Comparison of ENCODE assay signal across 11 cellular contexts in the genomic region with DNA sequence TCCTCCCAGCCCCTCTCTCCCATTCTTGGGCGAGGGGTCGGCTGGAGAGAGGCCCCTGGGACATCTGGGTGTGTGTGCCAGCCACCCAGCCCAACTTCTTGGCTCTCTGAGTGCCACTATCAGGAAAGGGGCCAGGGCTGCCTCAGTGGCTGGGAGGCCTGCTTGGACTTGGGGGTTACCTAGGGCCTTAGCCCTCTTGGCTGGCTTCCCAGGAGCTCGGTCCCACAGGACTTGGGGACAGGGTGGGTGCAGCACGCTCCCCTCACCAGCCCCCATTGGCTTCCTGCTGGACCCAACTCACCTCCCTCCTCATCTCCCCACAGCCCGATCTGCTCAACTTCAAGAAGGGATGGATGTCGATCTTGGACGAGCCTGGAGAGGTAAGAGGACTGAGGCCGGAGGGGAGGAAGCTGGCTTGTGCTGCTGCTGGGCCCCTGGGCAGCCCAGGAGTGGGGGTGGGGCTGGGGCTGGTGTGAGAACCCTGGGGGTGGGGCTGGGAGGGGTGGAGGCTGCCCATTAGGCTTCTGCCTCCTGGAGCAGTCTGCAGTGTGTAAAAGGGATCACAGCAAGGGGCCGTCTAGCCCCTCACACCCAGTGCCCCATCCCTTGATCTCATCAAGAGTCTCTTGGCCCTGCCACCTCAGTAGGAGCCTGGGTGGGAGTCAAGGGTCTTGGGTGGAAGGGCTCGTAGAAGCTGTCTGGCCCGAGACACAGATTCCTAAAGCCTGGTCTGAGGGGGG. TPM values are rescaled to one million over a fixed set of nuclear protein-coding genes. Genes with fewer than 3 reads are reported as not detected.
DNase-seq lines count a peak whose midpoint lies in the region; ATAC-seq, FAIRE-seq and TF ChIP-seq lines count a peak whose summit lies in the region.
"Had no signal": no experiment of that assay in that cellular context is flagged by ENCODE, and none has a peak within 500 bp of the region (broad histone marks: within the 10 kb centered on the region; RNA-seq: fewer than 3 reads in every experiment).

No MANE protein-coding gene starts in this region.

- dilution Hi-C loops in keratinocyte (cut with MboI; ENCODE audit: extremely low pct_ligation_motif_present, low sequenced_read_pairs) = no loop called here

- H3K9me1 ChIP-seq in keratinocyte (ENCODE audit: control insufficient read depth, extremely low read depth, insufficient read depth, low read length) = peaks cover 5% of the 10 kb centered on the region

- no peak overlapping the region for H2AFZ ChIP-seq in keratinocyte (ENCODE audit: control insufficient read depth, low read length)

- peaks cover 49 to 98% (median 83%) of the 10 kb centered on the region in 11 experiments for H4K20me1 ChIP-seq in BLaER1 treated with 17β-estradiol and CSF1 and Interleukin-3, amounts not matched to agents 10 nM and 100 nM
- H4K20me1 ChIP-seq in keratinocyte (ENCODE audit: control insufficient read depth, extremely low read depth, insufficient read depth, low read length) = no peaks in the 10 kb centered on the region

- H3K4me2 ChIP-seq in BLaER1 treated with 17β-estradiol and CSF1 and Interleukin-3, amounts not matched to agents 10 nM and 100 nM = peak overlapping the region; percentile 61 to 99 (median 92)
- no peak overlapping the region for H3K4me2 ChIP-seq in keratinocyte (ENCODE audit: control insufficient read depth, extremely low read depth, insufficient read depth, low read depth, low read length)

- FAIRE-seq in keratinocyte (lab: Jason Lieb, UNC) = peak; percentile 13
- FAIRE-seq: GM19239 had no signal

- H3K4me3 ChIP-seq in BLaER1 treated with 17β-estradiol and CSF1 and Interleukin-3, amounts not matched to agents 10 nM and 100 nM = no peak overlapping the region
- no peak overlapping the region for H3K4me3 ChIP-seq in body of pancreas
- no peak overlapping the region for H3K4me3 ChIP-seq in keratinocyte (ENCODE audit: control insufficient read depth in 2 of 3, extremely low read depth in 1 of 3, insufficient read depth in 2 of 3, low read depth in 1 of 3, low read length in 3 of 3)

- H3K9me3 ChIP-seq in BLaER1 treated with 17β-estradiol and CSF1 and Interleukin-3, amounts not matched to agents 10 nM and 100 nM (replicated peaks in 1 of 11) = no peaks in the 10 kb centered on the region
- H3K9me3 ChIP-seq in body of pancreas (no peaks in the 10 kb centered on the region), keratinocyte (ENCODE audit: control insufficient read depth, low read depth, low read length) (no peaks in the 10 kb centered on the region)

- TF ChIP-seq CTCF in body of pancreas (IDR thresholded peaks at IDR 0.05) (no peak), keratinocyte (optimal IDR thresholded peaks at IDR 0.05 in 1 of 3, IDR thresholded peaks at IDR 0.05 in 1 of 3, conservative IDR thresholded peaks at IDR 0.05 in 1 of 3; ENCODE audit: extremely low read depth in 1 of 3, insufficient read depth in 2 of 3, low read length in 3 of 3) (no peak), GM10266 (IDR thresholded peaks at IDR 0.05; ENCODE audit: control insufficient read depth, insufficient read depth, low read depth, missing control alignments) (no peak)

- WGBS in body of pancreas, 2 donors = 53 to 62% methylated on average over 3 to 9 of the region's 11 CpGs

- H3K36me3 ChIP-seq in BLaER1 treated with 17β-estradiol and CSF1 and Interleukin-3, amounts not matched to agents 10 nM and 100 nM = peaks cover 48 to 87% (median 71%) of the 10 kb centered on the region in 11 experiments
- H3K36me3 ChIP-seq in body of pancreas (replicated peaks in 1 of 2; ENCODE audit: insufficient read depth in 1 of 2, low read depth in 2 of 2) = no peaks in the 10 kb centered on the region
- peaks cover 13 to 23% of the 10 kb centered on the region in 2 experiments for H3K36me3 ChIP-seq in keratinocyte (ENCODE audit: control insufficient read depth in 2 of 2, extremely low read depth in 1 of 2, insufficient read depth in 2 of 2, low read length in 2 of 2)

- DNase-seq in body of pancreas (peak in 1 of 4 donors; percentile 42), keratinocyte (ENCODE audit: low read depth, low spot score) (no peak), sciatic nerve (ENCODE audit: low spot score) (no peak), posterior vena cava (ENCODE audit: low spot score) (no peak), GM10266 (ENCODE audit: extremely low spot score) (no peak), A172 (ENCODE audit: low spot score) (no peak)
- DNase-seq: activated naive CD4-positive, alpha-beta T cell treated with Interleukin-2 at 50 U/mL for 16 hours; NCI-H2081 treated with DMSO at 0.1 percent for 48 hours had no signal

- peak overlapping the region in 9 of 11 experiments; percentile 35 to 59 (median 51); a peak in 13 of 22 replicates for H3K27ac ChIP-seq in BLaER1 treated with 17β-estradiol and CSF1 and Interleukin-3, amounts not matched to agents 10 nM and 100 nM
- H3K27ac ChIP-seq in body of pancreas (peak overlapping the region; percentile 86 to 88 (median 87)), keratinocyte (ENCODE audit: control insufficient read depth, insufficient read depth, low read length) (peak overlapping the region; percentile 27)

- peaks cover 53 to 69% (median 63%) of the 10 kb centered on the region in 10 experiments for H3K4me1 ChIP-seq in BLaER1 treated with 17β-estradiol and CSF1 and Interleukin-3, amounts not matched to agents 10 nM and 100 nM
- H3K4me1 ChIP-seq in body of pancreas (peaks cover 73% of the 10 kb centered on the region), keratinocyte (ENCODE audit: control insufficient read depth, extremely low read depth, insufficient read depth, low read length) (peaks cover 71% of the 10 kb centered on the region)

- peaks cover 22% of the 10 kb centered on the region for H3K79me2 ChIP-seq in keratinocyte (ENCODE audit: control insufficient read depth, insufficient read depth, low read length)

- no peaks in the 10 kb centered on the region for H3K27me3 ChIP-seq in BLaER1 treated with 17β-estradiol and CSF1 and Interleukin-3, amounts not matched to agents 10 nM and 100 nM
- H3K27me3 ChIP-seq in body of pancreas = no peaks in the 10 kb centered on the region
- H3K27me3 ChIP-seq in keratinocyte (ENCODE audit: control insufficient read depth, extremely low read depth, insufficient read depth, low read length) = no peaks in the 10 kb centered on the region

- intact Hi-C loops in body of pancreas (cut with DNase I) = no loop called here
- intact Hi-C loops in sciatic nerve (cut with DNase I) = no loop called here
- intact Hi-C loops in posterior vena cava (cut with DNase I) = no loop called here

- no peak for ATAC-seq in body of pancreas
- peak; percentile 1 for ATAC-seq in sciatic nerve
- no peak for ATAC-seq in HG02798 (IDR thresholded peaks at IDR 0.05; ENCODE audit: poor library complexity, unreplicated experiment)

- H3K9ac ChIP-seq in BLaER1 treated with 17β-estradiol and CSF1 and Interleukin-3, amounts not matched to agents 10 nM and 100 nM = peak overlapping the region in 10 of 11 experiments; percentile 24 to 64 (median 56); a peak in 18 of 22 replicates
- no peak overlapping the region for H3K9ac ChIP-seq in keratinocyte (ENCODE audit: control insufficient read depth, extremely low read depth, insufficient read depth, low read length)

- no peak for TF ChIP-seq POLR2A in body of pancreas (IDR thresholded peaks at IDR 0.05)

RNA-seq across cellular contexts. Expression of gene TRIOBP, which starts 54.8 kb away (rescaled TPM):
- total RNA-seq in body of pancreas (10 to 100 TPM; 65.6 to 76.5 TPM), sciatic nerve (84.0 TPM), posterior vena cava (10 to 100 TPM; 93.8 to 95.8 TPM)
- polyA plus RNA-seq in keratinocyte = 13.9 to 24.8 TPM (median 22.2 TPM) in 3 replicates
- polyA plus RNA-seq in keratinocyte (2011; ENCODE audit: low read depth) = 13.4 TPM
- polyA plus RNA-seq in keratinocyte (2011; cell fraction: cytosol; rRNA removed) = 26.8 and 39.1 TPM in 2 replicates
- 30.6 and 44.1 TPM in 2 replicates for polyA plus RNA-seq in keratinocyte (2011; cell fraction: nucleus; rRNA removed)
- 15.5 and 38.7 TPM in 2 replicates for polyA plus RNA-seq in keratinocyte (2012; ENCODE audit: low replicate concordance)
- polyA minus RNA-seq in keratinocyte = 50.2 to 63.3 TPM (median 53.9 TPM) in 3 replicates
- 34.1 TPM for polyA minus RNA-seq in keratinocyte (2011; cell fraction: cytosol; rRNA and poly(A)+ RNA removed)
- 32.4 and 33.1 TPM in 2 replicates for polyA minus RNA-seq in keratinocyte (2011; cell fraction: nucleus; rRNA and poly(A)+ RNA removed)
- total RNA-seq in A172 (2014; rRNA removed; shearing (Covaris generic)) = 41.4 and 43.4 TPM in 2 replicates

RNA-seq across cellular contexts. Expression of gene GCAT, which starts 56.1 kb away (rescaled TPM):
- total RNA-seq in body of pancreas (10 to 100 TPM; 31.6 to 42.5 TPM), sciatic nerve (7.6 TPM), posterior vena cava (1 to 10 TPM; 3.3 to 6.2 TPM)
- polyA plus RNA-seq in keratinocyte = 8.2 to 8.5 TPM (median 8.4 TPM) in 3 replicates
- 9.2 TPM for polyA plus RNA-seq in keratinocyte (2011; ENCODE audit: low read depth)
- 6.1 and 12.1 TPM in 2 replicates for polyA plus RNA-seq in keratinocyte (2011; cell fraction: cytosol; rRNA removed)
- 6.6 and 8.2 TPM in 2 replicates for polyA plus RNA-seq in keratinocyte (2011; cell fraction: nucleus; rRNA removed)
- polyA plus RNA-seq in keratinocyte (2012; ENCODE audit: low replicate concordance) = 8.4 and 13.9 TPM in 2 replicates
- polyA minus RNA-seq in keratinocyte = 6.7 to 11.5 TPM (median 9.6 TPM) in 3 replicates
- polyA minus RNA-seq in keratinocyte (2011; cell fraction: cytosol; rRNA and poly(A)+ RNA removed) = 28.4 TPM
- polyA minus RNA-seq in keratinocyte (2011; cell fraction: nucleus; rRNA and poly(A)+ RNA removed) = 3.2 and 4.5 TPM in 2 replicates
- 8.8 and 11.4 TPM in 2 replicates for total RNA-seq in A172 (2014; rRNA removed; shearing (Covaris generic))

Comparison
In these comparisons a context has a peak if more than half of its experiments do, and no peak if none do; other contexts are left out.
1. H3K27ac ChIP-seq: peak in every context shown above with its lines; median percentile 87 in body of pancreas; 51 in BLaER1 treated with 17β-estradiol and CSF1 and Interleukin-3, amounts not matched to agents 10 nM and 100 nM; 27 in keratinocyte.